In genomic region chr16:67013238-67013822, GRCh38 we compare ENCODE assay signal across 8 cellular contexts. TPM values are rescaled to one million over a fixed set of nuclear protein-coding genes. Genes with fewer than 3 reads are reported as not detected.
DNase-seq lines count a peak whose midpoint lies in the region; ATAC-seq and TF ChIP-seq lines count a peak whose summit lies in the region.

No MANE protein-coding gene starts in this region.

- H3K9ac ChIP-seq in smooth muscle cell (ENCODE audit: low read depth) = no peak overlapping the region

- TF ChIP-seq CTCF in hepatocyte (IDR thresholded peaks at IDR 0.05; ENCODE audit: poor library complexity) (no peak), smooth muscle cell (IDR thresholded peaks at IDR 0.05; ENCODE audit: borderline replicate concordance, insufficient read depth, poor library complexity, severe bottlenecking) (no peak)

- H3K36me3 ChIP-seq in hepatocyte (replicated peaks; ENCODE audit: insufficient read depth, low read depth) (no peaks in the 10 kb centered on the region), smooth muscle cell (ENCODE audit: low read depth) (no peaks in the 10 kb centered on the region)

- in situ Hi-C loops in KBM-7 (cut with MboI; ENCODE audit: low pct_unique_long_range_greater_than_20kb, low sequenced_read_pairs) = no loop called here

- ATAC-seq in T-helper 17 cell (no peak), GM21367 (IDR thresholded peaks at IDR 0.05; ENCODE audit: unreplicated experiment) (no peak)

- peak overlapping the region; percentile 87 for H3K27ac ChIP-seq in hepatocyte
- H3K27ac ChIP-seq in smooth muscle cell (ENCODE audit: low read depth) = no peak overlapping the region

- H3K79me2 ChIP-seq in hepatocyte (no peaks in the 10 kb centered on the region), smooth muscle cell (ENCODE audit: low read depth) (no peaks in the 10 kb centered on the region)

- peak overlapping the region; percentile 93 for H3K4me2 ChIP-seq in hepatocyte
- peak overlapping the region; percentile 82 for H3K4me2 ChIP-seq in smooth muscle cell

- no peaks in the 10 kb centered on the region for H3K9me2 ChIP-seq in hepatocyte (replicated peaks; ENCODE audit: insufficient read depth)

- peaks cover 10% of the 10 kb centered on the region for H3K4me1 Mint-ChIP-seq in T-helper 17 cell

- DNase-seq in NCI-H1694 treated with DMSO at 0.1 percent for 48 hours (lab: John Stamatoyannopoulos, UW) = peak; percentile 4
- no peak for DNase-seq in NCI-H1694 (lab: John Stamatoyannopoulos, UW)
- no peak for DNase-seq in T-helper 17 cell
- no peak for DNase-seq in hepatocyte (ENCODE audit: low spot score)
- DNase-seq in smooth muscle cell (lab: John Stamatoyannopoulos, UW; ENCODE audit: unreplicated experiment) = no peak
- DNase-seq in inferior parietal cortex (ENCODE audit: extremely low spot score) = no peak
- DNase-seq in KBM-7 = no peak

- H2AFZ ChIP-seq in hepatocyte (peak overlapping the region; percentile 49), smooth muscle cell (ENCODE audit: low read depth) (peak overlapping the region; percentile 84)

- H3K27me3 Mint-ChIP-seq in T-helper 17 cell = no peaks in the 10 kb centered on the region

- H3K27ac Mint-ChIP-seq in T-helper 17 cell = no peak overlapping the region

- H3K4me3 Mint-ChIP-seq in T-helper 17 cell = peak overlapping the region; percentile 89

- WGBS in hepatocyte (ENCODE audit: low lambda C conversion rate, missing lambda C conversion rate) = 18% methylated on average over 21 of the region's 21 CpGs
- 18% methylated on average over 16 of the region's 21 CpGs for WGBS in smooth muscle cell (ENCODE audit: low lambda C conversion rate)

- no peaks in the 10 kb centered on the region for H4K20me1 ChIP-seq in hepatocyte (ENCODE audit: insufficient read depth, poor library complexity, severe bottlenecking)
- no peaks in the 10 kb centered on the region for H4K20me1 ChIP-seq in smooth muscle cell (ENCODE audit: low read depth)

- no peaks in the 10 kb centered on the region for H3F3A ChIP-seq in smooth muscle cell (ENCODE audit: low read depth)

- H3K4me3 ChIP-seq in hepatocyte (peak overlapping the region; percentile 21), smooth muscle cell (peak overlapping the region; percentile 47)

- H3K9me3 ChIP-seq in T-helper 17 cell (ENCODE audit: control insufficient read depth, low read length, poor library complexity, severe bottlenecking) = no peaks in the 10 kb centered on the region
- no peaks in the 10 kb centered on the region for H3K9me3 ChIP-seq in hepatocyte (ENCODE audit: low read depth)
- H3K9me3 ChIP-seq in smooth muscle cell (replicated peaks; ENCODE audit: low read depth) = no peaks in the 10 kb centered on the region

- H3K27me3 ChIP-seq in hepatocyte (no peaks in the 10 kb centered on the region), smooth muscle cell (ENCODE audit: low read depth) (no peaks in the 10 kb centered on the region)

- no peaks in the 10 kb centered on the region for H3K36me3 Mint-ChIP-seq in T-helper 17 cell (ENCODE audit: low read depth)

- H3K4me1 ChIP-seq in hepatocyte (ENCODE audit: insufficient read depth) (peaks cover 10% of the 10 kb centered on the region), smooth muscle cell (ENCODE audit: low read depth) (no peaks in the 10 kb centered on the region)

RNA-seq across cellular contexts. Expression of gene CBFB, which starts 15.6 kb away (rescaled TPM):
- total RNA-seq in T-helper 17 cell (10 to 100 TPM; 78.5 to 85.4 TPM), hepatocyte (48.0 and 59.0 TPM in 2 replicates), smooth muscle cell (41.1 and 53.9 TPM in 2 replicates)
- polyA plus RNA-seq in hepatocyte (39.3 and 47.4 TPM in 2 replicates), smooth muscle cell (40.2 and 50.9 TPM in 2 replicates)

RNA-seq across cellular contexts. Expression of gene CES4A, which starts 24.9 kb away (rescaled TPM):
- 10 to 100 TPM; 17.8 to 20.0 TPM for total RNA-seq in T-helper 17 cell
- total RNA-seq in hepatocyte = 7.2 and 12.3 TPM in 2 replicates
- polyA plus RNA-seq in hepatocyte = 11.8 and 17.9 TPM in 2 replicates
- 0.63 and 1.6 TPM in 2 replicates for total RNA-seq in smooth muscle cell
- polyA plus RNA-seq in smooth muscle cell = 0.93 and 2.3 TPM in 2 replicates

RNA-seq across cellular contexts. Expression of gene CES3, which starts 52.3 kb away (rescaled TPM):
- total RNA-seq in T-helper 17 cell (1 to 10 TPM in 1 of 2 donors, under 1 TPM in 1; 0.63 to 1.3 TPM), hepatocyte (1.2 and 1.7 TPM in 2 replicates), smooth muscle cell (0.18 TPM in 1 of 2 replicates, not detected in the other)
- polyA plus RNA-seq in hepatocyte (3.4 and 3.8 TPM in 2 replicates), smooth muscle cell (0.22 and 1.2 TPM in 2 replicates)
